8 cellular contexts compared by ENCODE assay signal in the genomic region with DNA sequence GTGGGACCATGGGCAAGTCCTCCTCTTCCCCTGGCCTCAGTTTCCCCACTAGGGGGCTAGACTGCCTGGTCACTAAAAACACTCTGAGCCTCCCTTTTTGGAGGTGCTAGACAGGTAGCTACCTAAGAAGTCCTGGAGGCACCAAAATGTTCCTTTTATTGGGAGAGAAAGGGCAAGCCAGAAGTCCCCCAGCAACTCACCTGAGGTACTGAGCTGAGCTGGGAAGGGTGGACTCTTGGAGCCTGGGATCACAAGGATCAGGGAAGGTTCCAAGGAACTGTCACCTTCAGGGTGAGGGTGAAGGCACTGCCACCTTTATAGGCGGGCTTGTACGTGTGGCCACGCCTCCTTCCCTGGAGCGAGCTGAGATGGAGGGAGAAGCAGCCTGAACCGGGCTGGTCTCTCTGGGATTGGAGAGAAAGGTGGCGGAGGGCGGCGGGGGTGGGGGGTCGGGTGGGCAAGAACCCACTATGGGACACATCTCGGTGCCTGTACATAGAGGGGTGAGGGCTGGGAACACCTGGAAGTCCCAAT. TPM values are rescaled to one million over a fixed set of nuclear protein-coding genes. Genes with fewer than 3 reads are reported as not detected.
A peak's percentile ranks its signal among the peaks of the same experiment; 100 is the strongest.
DNase-seq lines count a peak whose midpoint lies in the region; ATAC-seq and TF ChIP-seq lines count a peak whose summit lies in the region.

A gene with protein sequence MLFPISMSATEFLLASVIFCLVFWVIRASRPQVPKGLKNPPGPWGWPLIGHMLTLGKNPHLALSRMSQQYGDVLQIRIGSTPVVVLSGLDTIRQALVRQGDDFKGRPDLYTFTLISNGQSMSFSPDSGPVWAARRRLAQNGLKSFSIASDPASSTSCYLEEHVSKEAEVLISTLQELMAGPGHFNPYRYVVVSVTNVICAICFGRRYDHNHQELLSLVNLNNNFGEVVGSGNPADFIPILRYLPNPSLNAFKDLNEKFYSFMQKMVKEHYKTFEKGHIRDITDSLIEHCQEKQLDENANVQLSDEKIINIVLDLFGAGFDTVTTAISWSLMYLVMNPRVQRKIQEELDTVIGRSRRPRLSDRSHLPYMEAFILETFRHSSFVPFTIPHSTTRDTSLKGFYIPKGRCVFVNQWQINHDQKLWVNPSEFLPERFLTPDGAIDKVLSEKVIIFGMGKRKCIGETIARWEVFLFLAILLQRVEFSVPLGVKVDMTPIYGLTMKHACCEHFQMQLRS (minus strand): TSS at position 288 of the 534 bp plus-strand sequence. CDS start 2,431 bp downstream, outside the sequence.

- BruUV-seq in OCI-LY7 (replicated peaks; lab: Mats Ljungman, UMichigan), result no TSS peak

- no peak within 1 kb of the TSS for H3K4me3 ChIP-seq in OCI-LY7 (ENCODE audit: low read depth, low read length, poor library complexity, severe bottlenecking)
- H3K4me3 ChIP-seq in iPS-15b (ENCODE audit: low read depth, low read length), result peak within 1 kb of the TSS; percentile 73
- peak within 1 kb of the TSS; percentile 23 to 48 (median 39) for H3K4me3 ChIP-seq in skin epidermis

- H3K4me2 ChIP-seq in OCI-LY7 (ENCODE audit: low read length), result peak within 1 kb of the TSS; percentile 33; the same call in 1 of the 2 replicates

- peaks cover 12% of the 10 kb centered on the region for H3K27me3 ChIP-seq in iPS-15b (ENCODE audit: control insufficient read depth, insufficient read depth, low read length)

- in situ Hi-C loops in GM13977 (cut with MboI; ENCODE audit: low pct_unique_long_range_greater_than_20kb, low sequenced_read_pairs, unreplicated experiment), result no loop called here

- ATAC-seq in activated naive CD8-positive, alpha-beta T cell treated with anti-CD3 and anti-CD28 coated beads, Interleukin-2, amount 10 ng/mL, durations not matched to agents 7 days and 5 days (ENCODE audit: low read depth), result no peak
- ATAC-seq in GM18907 (IDR thresholded peaks at IDR 0.05; ENCODE audit: unreplicated experiment) (no peak), GM21737 (IDR thresholded peaks at IDR 0.05; ENCODE audit: unreplicated experiment) (no peak)

- peak within 1 kb of the TSS; percentile 79 for H3K4me3 Mint-ChIP-seq in activated naive CD8-positive, alpha-beta T cell treated with anti-CD3 and anti-CD28 coated beads, Interleukin-2, amount 10 ng/mL, durations not matched to agents 7 days and 5 days

- H3K4me1 Mint-ChIP-seq in activated naive CD8-positive, alpha-beta T cell treated with anti-CD3 and anti-CD28 coated beads, Interleukin-2, amount 10 ng/mL, durations not matched to agents 7 days and 5 days, result peaks cover 20% of the 10 kb centered on the region

- H4K20me1 ChIP-seq in OCI-LY7 (ENCODE audit: insufficient read depth, low read length), result no peaks in the 10 kb centered on the region

- CTCF ChIA-PET in OCI-LY7 (lab: Charles Lee; ENCODE audit: unreplicated experiment), result no interaction called here

- peak within 1 kb of the TSS; percentile 90 for H3K27ac Mint-ChIP-seq in activated naive CD8-positive, alpha-beta T cell treated with anti-CD3 and anti-CD28 coated beads, Interleukin-2, amount 10 ng/mL, durations not matched to agents 7 days and 5 days

- POLR2A ChIA-PET in OCI-LY7 (lab: Charles Lee), result no interaction called here
- POLR2A ChIA-PET in activated naive CD8-positive, alpha-beta T cell treated with anti-CD3 and anti-CD28 coated beads, Interleukin-2, amount 10 ng/mL, durations not matched to agents 7 days and 5 days (lab: Charles Lee), result interaction anchor here (0.7 to 2.1 kb wide), 10 partner anchors 26 to 110 kb away, joined by 3 to 8 read pairs (median 4); a partner anchor contains a TSS

- H3K79me2 ChIP-seq in OCI-LY7 (ENCODE audit: insufficient read depth, low read depth, low read length), result no peaks in the 10 kb centered on the region

- DNase-seq in GM13977 (ENCODE audit: low spot score) (peak; percentile 51), OCI-LY7 (ENCODE audit: low spot score) (no peak), NCI-H1092 (lab: John Stamatoyannopoulos, UW) (no peak)
- peak; percentile 45 for DNase-seq in activated naive CD8-positive, alpha-beta T cell treated with anti-CD3 and anti-CD28 coated beads, Interleukin-2, amount 10 ng/mL, durations not matched to agents 7 days and 5 days

- no peaks in the 10 kb centered on the region for H3K9me3 ChIP-seq in OCI-LY7 (ENCODE audit: low read length)
- H3K9me3 ChIP-seq in iPS-15b (ENCODE audit: control insufficient read depth, insufficient read depth, low read length), result no peaks in the 10 kb centered on the region

- no peak for TF ChIP-seq CTCF in GM13977 (IDR thresholded peaks at IDR 0.05; ENCODE audit: extremely low read depth, insufficient read depth, missing control alignments)
- no peak for TF ChIP-seq CTCF in OCI-LY7 (conservative IDR thresholded peaks at IDR 0.05; ENCODE audit: low read length)

- H3K27ac ChIP-seq in OCI-LY7 (ENCODE audit: low read depth, low read length, poor library complexity, severe bottlenecking) (no peak within 1 kb of the TSS), skin epidermis (peak within 1 kb of the TSS in 6 of 21 experiments; percentile 4 to 68 (median 28))

- intact Hi-C loops in OCI-LY7 (cut with micrococcal nuclease; ENCODE audit: unreplicated experiment), result no loop called here

- no peaks in the 10 kb centered on the region for H3K9me3 Mint-ChIP-seq in activated naive CD8-positive, alpha-beta T cell treated with anti-CD3 and anti-CD28 coated beads, Interleukin-2, amount 10 ng/mL, durations not matched to agents 7 days and 5 days

- H2AFZ ChIP-seq in OCI-LY7 (ENCODE audit: low read length), result no peak within 1 kb of the TSS

- H3K36me3 ChIP-seq in OCI-LY7 (ENCODE audit: insufficient read depth, low read length), result no peaks in the 10 kb centered on the region
- no peaks in the 10 kb centered on the region for H3K36me3 ChIP-seq in iPS-15b (ENCODE audit: control insufficient read depth, insufficient read depth, low read length)

- H3K27me3 Mint-ChIP-seq in activated naive CD8-positive, alpha-beta T cell treated with anti-CD3 and anti-CD28 coated beads, Interleukin-2, amount 10 ng/mL, durations not matched to agents 7 days and 5 days, result peaks cover 4% of the 10 kb centered on the region

- H3K9ac ChIP-seq in iPS-15b (ENCODE audit: low read depth, low read length), result peak within 1 kb of the TSS; percentile 79

- no peaks in the 10 kb centered on the region for H3K36me3 Mint-ChIP-seq in activated naive CD8-positive, alpha-beta T cell treated with anti-CD3 and anti-CD28 coated beads, Interleukin-2, amount 10 ng/mL, durations not matched to agents 7 days and 5 days

- H3K9me2 ChIP-seq in OCI-LY7 (ENCODE audit: insufficient read depth, low read length), result no peaks in the 10 kb centered on the region

- H3K4me1 ChIP-seq in OCI-LY7 (ENCODE audit: insufficient read depth, low read length, poor library complexity, severe bottlenecking) (no peaks in the 10 kb centered on the region), iPS-15b (ENCODE audit: control insufficient read depth, insufficient read depth, low read length) (peaks cover 8% of the 10 kb centered on the region)

RNA-seq across cellular contexts. Expression of the gene that starts here (rescaled TPM):
- not detected in 2 replicates for total RNA-seq in OCI-LY7 (2014; rRNA removed; shearing (Covaris generic))
- 0.22 and 0.29 TPM in 2 replicates for total RNA-seq in OCI-LY7 (2022)
- 10 to 100 TPM; 12.0 to 12.4 TPM for total RNA-seq in activated naive CD8-positive, alpha-beta T cell treated with anti-CD3 and anti-CD28 coated beads, Interleukin-2, amount 10 ng/mL, durations not matched to agents 7 days and 5 days

Comparison
In these comparisons a context has a peak if more than half of its experiments do, and no peak if none do; other contexts are left out.
1. RNA of the gene that starts here (total RNA-seq): 12.0 to 12.4 TPM in activated naive CD8-positive, alpha-beta T cell treated with anti-CD3 and anti-CD28 coated beads, Interleukin-2, amount 10 ng/mL, durations not matched to agents 7 days and 5 days; 0.22 to 0.29 TPM in OCI-LY7; every median in the first group is over 10 times any median in the second.
2. DNase-seq: peak in GM13977 (single experiment) and activated naive CD8-positive, alpha-beta T cell treated with anti-CD3 and anti-CD28 coated beads, Interleukin-2, amount 10 ng/mL, durations not matched to agents 7 days and 5 days (single experiment); none in OCI-LY7 (single experiment) and NCI-H1092 (single experiment).